11 cellular contexts compared by ENCODE assay signal in genomic region chr10:74289956-74290355, GRCh38.
DNase-seq lines count a peak whose midpoint lies in the region; ATAC-seq and TF ChIP-seq lines count a peak whose summit lies in the region.
"Had no signal": no experiment of that assay in that cellular context is flagged by ENCODE, and none has a peak within 500 bp of the region (broad histone marks: within the 10 kb centered on the region; RNA-seq: fewer than 3 reads in every experiment).

No MANE protein-coding gene starts in this region.

- H3K79me2 ChIP-seq in hepatocyte: peaks cover 15% of the 10 kb centered on the region

- WGBS in hepatocyte (ENCODE audit: low lambda C conversion rate, missing lambda C conversion rate): 76% methylated on average over 4 of the region's 4 CpGs

- H3K27ac ChIP-seq in AG04450 (ENCODE audit: low read depth, low read length) (peak overlapping the region; percentile 72), hepatocyte (no peak overlapping the region)

- POLR2A ChIA-PET in AG04450 (lab: Yijun Ruan, JAX): no interaction called here

- no peaks in the 10 kb centered on the region for H3K9me2 ChIP-seq in hepatocyte (replicated peaks; ENCODE audit: insufficient read depth)

- no peak for ATAC-seq in GM18873 (IDR thresholded peaks at IDR 0.05; ENCODE audit: low FRiP score, unreplicated experiment)

- TF ChIP-seq CTCF in AG04450 (IDR thresholded peaks at IDR 0.05; ENCODE audit: low read depth, low read length) (no peak), HFFc6 (IDR thresholded peaks at IDR 0.05) (no peak), neural crest cell (conservative IDR thresholded peaks at IDR 0.05) (no peak), hepatocyte (IDR thresholded peaks at IDR 0.05; ENCODE audit: poor library complexity) (no peak)

- peak overlapping the region; percentile 47 for H3K4me3 Mint-ChIP-seq in HFFc6
- no peak overlapping the region for H3K4me3 Mint-ChIP-seq in neural crest cell

- CTCF ChIA-PET in AG04450 (lab: Charles Lee): no interaction called here

- peaks cover 65% of the 10 kb centered on the region for H3K4me1 Mint-ChIP-seq in HFFc6 (ENCODE audit: low read depth)
- H3K4me1 Mint-ChIP-seq in neural crest cell: peaks cover 5% of the 10 kb centered on the region

- in situ Hi-C loops in HAP-1 (cut with MboI; ENCODE audit: low sequenced_read_pairs): no loop called here

- H3K4me2 ChIP-seq in hepatocyte: no peak overlapping the region

- H3K9me3 ChIP-seq in AG04450 (ENCODE audit: control insufficient read depth, insufficient read depth, low read length) (peaks cover 3% of the 10 kb centered on the region; the same call in 1 of the 2 replicates), endocrine pancreas (ENCODE audit: control insufficient read depth, low read length) (no peaks in the 10 kb centered on the region), hepatocyte (ENCODE audit: low read depth) (peaks cover 3% of the 10 kb centered on the region), HAP-1 (no peaks in the 10 kb centered on the region)

- H3K9me3 Mint-ChIP-seq in HFFc6 (peaks cover 8% of the 10 kb centered on the region), neural crest cell (no peaks in the 10 kb centered on the region)

- H3K9ac ChIP-seq in endocrine pancreas (ENCODE audit: control insufficient read depth, insufficient read depth, low read length): no peak overlapping the region

- H3K27ac Mint-ChIP-seq in HFFc6 (peak overlapping the region; percentile 90), neural crest cell (ENCODE audit: unreplicated experiment) (peak overlapping the region; percentile 8)

- no peak overlapping the region for H2AFZ ChIP-seq in hepatocyte

- H3K27me3 ChIP-seq in AG04450 (ENCODE audit: control insufficient read depth, insufficient read depth, low read length): no peaks in the 10 kb centered on the region
- no peaks in the 10 kb centered on the region for H3K27me3 ChIP-seq in endocrine pancreas (ENCODE audit: control insufficient read depth, insufficient read depth, low read length)
- no peaks in the 10 kb centered on the region for H3K27me3 ChIP-seq in hepatocyte
- H3K27me3 ChIP-seq in HAP-1 (ENCODE audit: low read depth): no peaks in the 10 kb centered on the region
- H3K27me3 ChIP-seq: spleen had no signal

- no peak for DNase-seq in AG04450 (ENCODE audit: low read depth, low spot score)
- DNase-seq in HFFc6: no peak
- DNase-seq in neural crest cell (ENCODE audit: low read depth, low spot score): no peak
- DNase-seq in hypothalamus (lab: John Stamatoyannopoulos, UW): no peak
- DNase-seq in hepatocyte (ENCODE audit: low spot score): no peak
- no peak for DNase-seq in HAP-1 (ENCODE audit: low spot score in 2 of 2)
- DNase-seq: NCI-H1105 treated with DMSO at 0.1 percent for 48 hours; NK-92 treated with Interleukin-12 subunit alpha and Interleukin-12 subunit beta, amount 100 ng/mL, for 24 hours; spleen had no signal

- H3K4me1 ChIP-seq in endocrine pancreas (ENCODE audit: control insufficient read depth, insufficient read depth, low read length) (peaks cover 7% of the 10 kb centered on the region), hepatocyte (ENCODE audit: insufficient read depth) (peaks cover 19% of the 10 kb centered on the region), HAP-1 (peaks cover 14% of the 10 kb centered on the region)

- H3K36me3 ChIP-seq in endocrine pancreas (ENCODE audit: control insufficient read depth, insufficient read depth, low read length) (no peaks in the 10 kb centered on the region), hepatocyte (replicated peaks; ENCODE audit: insufficient read depth, low read depth) (no peaks in the 10 kb centered on the region), HAP-1 (replicated peaks) (no peaks in the 10 kb centered on the region)
- H3K36me3 ChIP-seq: spleen had no signal

- H3K36me3 Mint-ChIP-seq in HFFc6 (ENCODE audit: low read depth) (peaks cover 14% of the 10 kb centered on the region), neural crest cell (ENCODE audit: low read depth) (no peaks in the 10 kb centered on the region)

- H3K4me3 ChIP-seq in AG04450 (ENCODE audit: low read depth, low read length) (no peak overlapping the region; the same call in 1 of the 2 replicates), endocrine pancreas (ENCODE audit: control insufficient read depth, insufficient read depth, low read length) (peak overlapping the region; percentile 14), hepatocyte (no peak overlapping the region), HAP-1 (no peak overlapping the region)
- H3K4me3 ChIP-seq: spleen had no signal

- H4K20me1 ChIP-seq in hepatocyte (ENCODE audit: insufficient read depth, poor library complexity, severe bottlenecking): no peaks in the 10 kb centered on the region

- H3K27me3 Mint-ChIP-seq in HFFc6 (ENCODE audit: insufficient read depth): no peaks in the 10 kb centered on the region; the same call in 1 of the 2 replicates
- H3K27me3 Mint-ChIP-seq in neural crest cell (ENCODE audit: low read depth): no peaks in the 10 kb centered on the region
